Comparison of ENCODE assay signal across 1 cellular context in the genomic region with DNA sequence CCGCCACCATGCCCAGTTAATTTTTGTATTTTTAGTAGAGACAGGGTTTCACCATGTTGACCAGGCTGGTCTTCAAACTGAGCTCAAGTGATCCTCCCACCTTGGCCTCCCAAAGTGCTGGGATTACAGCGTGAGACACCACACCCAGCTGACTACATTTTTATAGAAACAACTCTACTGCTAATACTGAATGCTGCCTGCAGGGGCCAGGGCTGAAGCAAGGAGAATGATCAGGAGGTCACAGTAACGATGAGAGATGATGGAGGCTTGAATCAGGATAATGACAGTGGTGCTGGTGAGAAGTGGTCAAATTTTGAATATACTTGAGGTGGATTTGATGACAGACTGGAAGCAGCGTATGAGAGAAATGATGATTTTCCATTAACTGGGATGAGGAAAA.
TF ChIP-seq lines count a peak whose summit lies in the region.

No MANE protein-coding gene starts in this region.

TF ChIP-seq in GM23338, 12 proteins besides CTCF, POLR2A, EP300 and RAD21 (continued from another document):
- TF ChIP-seq, protein P1, sequence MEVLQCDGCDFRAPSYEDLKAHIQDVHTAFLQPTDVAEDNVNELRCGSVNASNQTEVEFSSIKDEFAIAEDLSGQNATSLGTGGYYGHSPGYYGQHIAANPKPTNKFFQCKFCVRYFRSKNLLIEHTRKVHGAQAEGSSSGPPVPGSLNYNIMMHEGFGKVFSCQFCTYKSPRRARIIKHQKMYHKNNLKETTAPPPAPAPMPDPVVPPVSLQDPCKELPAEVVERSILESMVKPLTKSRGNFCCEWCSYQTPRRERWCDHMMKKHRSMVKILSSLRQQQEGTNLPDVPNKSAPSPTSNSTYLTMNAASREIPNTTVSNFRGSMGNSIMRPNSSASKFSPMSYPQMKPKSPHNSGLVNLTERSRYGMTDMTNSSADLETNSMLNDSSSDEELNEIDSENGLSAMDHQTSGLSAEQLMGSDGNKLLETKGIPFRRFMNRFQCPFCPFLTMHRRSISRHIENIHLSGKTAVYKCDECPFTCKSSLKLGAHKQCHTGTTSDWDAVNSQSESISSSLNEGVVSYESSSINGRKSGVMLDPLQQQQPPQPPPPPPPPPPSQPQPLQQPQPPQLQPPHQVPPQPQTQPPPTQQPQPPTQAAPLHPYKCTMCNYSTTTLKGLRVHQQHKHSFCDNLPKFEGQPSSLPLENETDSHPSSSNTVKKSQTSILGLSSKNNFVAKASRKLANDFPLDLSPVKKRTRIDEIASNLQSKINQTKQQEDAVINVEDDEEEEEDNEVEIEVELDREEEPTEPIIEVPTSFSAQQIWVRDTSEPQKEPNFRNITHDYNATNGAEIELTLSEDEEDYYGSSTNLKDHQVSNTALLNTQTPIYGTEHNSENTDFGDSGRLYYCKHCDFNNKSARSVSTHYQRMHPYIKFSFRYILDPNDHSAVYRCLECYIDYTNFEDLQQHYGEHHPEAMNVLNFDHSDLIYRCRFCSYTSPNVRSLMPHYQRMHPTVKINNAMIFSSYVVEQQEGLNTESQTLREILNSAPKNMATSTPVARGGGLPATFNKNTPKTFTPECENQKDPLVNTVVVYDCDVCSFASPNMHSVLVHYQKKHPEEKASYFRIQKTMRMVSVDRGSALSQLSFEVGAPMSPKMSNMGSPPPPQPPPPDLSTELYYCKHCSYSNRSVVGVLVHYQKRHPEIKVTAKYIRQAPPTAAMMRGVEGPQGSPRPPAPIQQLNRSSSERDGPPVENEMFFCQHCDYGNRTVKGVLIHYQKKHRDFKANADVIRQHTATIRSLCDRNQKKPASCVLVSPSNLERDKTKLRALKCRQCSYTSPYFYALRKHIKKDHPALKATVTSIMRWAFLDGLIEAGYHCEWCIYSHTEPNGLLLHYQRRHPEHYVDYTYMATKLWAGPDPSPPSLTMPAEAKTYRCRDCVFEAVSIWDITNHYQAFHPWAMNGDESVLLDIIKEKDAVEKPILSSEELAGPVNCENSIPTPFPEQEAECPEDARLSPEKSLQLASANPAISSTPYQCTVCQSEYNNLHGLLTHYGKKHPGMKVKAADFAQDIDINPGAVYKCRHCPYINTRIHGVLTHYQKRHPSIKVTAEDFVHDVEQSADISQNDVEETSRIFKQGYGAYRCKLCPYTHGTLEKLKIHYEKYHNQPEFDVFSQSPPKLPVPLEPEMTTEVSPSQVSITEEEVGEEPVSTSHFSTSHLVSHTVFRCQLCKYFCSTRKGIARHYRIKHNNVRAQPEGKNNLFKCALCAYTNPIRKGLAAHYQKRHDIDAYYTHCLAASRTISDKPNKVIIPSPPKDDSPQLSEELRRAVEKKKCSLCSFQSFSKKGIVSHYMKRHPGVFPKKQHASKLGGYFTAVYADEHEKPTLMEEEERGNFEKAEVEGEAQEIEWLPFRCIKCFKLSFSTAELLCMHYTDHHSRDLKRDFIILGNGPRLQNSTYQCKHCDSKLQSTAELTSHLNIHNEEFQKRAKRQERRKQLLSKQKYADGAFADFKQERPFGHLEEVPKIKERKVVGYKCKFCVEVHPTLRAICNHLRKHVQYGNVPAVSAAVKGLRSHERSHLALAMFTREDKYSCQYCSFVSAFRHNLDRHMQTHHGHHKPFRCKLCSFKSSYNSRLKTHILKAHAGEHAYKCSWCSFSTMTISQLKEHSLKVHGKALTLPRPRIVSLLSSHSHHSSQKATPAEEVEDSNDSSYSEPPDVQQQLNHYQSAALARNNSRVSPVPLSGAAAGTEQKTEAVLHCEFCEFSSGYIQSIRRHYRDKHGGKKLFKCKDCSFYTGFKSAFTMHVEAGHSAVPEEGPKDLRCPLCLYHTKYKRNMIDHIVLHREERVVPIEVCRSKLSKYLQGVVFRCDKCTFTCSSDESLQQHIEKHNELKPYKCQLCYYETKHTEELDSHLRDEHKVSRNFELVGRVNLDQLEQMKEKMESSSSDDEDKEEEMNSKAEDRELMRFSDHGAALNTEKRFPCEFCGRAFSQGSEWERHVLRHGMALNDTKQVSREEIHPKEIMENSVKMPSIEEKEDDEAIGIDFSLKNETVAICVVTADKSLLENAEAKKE (CRISPR knock-in tag; IDR thresholded peaks at IDR 0.05): no peak
- TF ChIP-seq POLR2AphosphoS5 (IDR thresholded peaks at IDR 0.05; ENCODE audit: low read depth) (no peak), CREB1 (CRISPR knock-in tag; IDR thresholded peaks at IDR 0.05; ENCODE audit: low read depth) (no peak)
